In the genomic region with DNA sequence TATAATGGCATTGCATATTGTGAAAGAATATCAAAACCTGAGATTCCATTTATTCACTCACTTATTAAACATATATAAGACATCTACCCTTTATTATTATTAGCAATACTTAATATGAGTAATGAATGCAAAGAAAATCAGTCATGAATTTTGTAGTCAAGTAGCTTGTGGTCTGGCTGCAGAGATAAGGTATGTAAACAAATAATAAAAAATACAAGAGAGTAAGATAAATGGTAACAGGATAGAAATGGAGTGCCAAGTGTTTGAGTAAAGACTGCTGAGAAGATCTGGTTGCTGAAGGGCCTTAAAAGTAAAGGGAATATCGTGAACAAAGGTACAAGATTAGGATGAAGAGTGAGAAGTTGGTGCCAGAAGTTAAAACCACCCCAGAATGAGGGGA, we compare ENCODE assay signal across 20 cellular contexts. TPM values are rescaled to one million over a fixed set of nuclear protein-coding genes. Genes with fewer than 3 reads are reported as not detected.
DNase-seq lines count a peak whose midpoint lies in the region; ATAC-seq and TF ChIP-seq lines count a peak whose summit lies in the region.
"Had no signal": no experiment of that assay in that cellular context is flagged by ENCODE, and none has a peak within 500 bp of the region (broad histone marks: within the 10 kb centered on the region; RNA-seq: fewer than 3 reads in every experiment).

No MANE protein-coding gene starts in this region.

- H3K27ac ChIP-seq in VCaP: peak overlapping the region; percentile 57
- H3K27ac ChIP-seq: 22Rv1, A549, C4-2B, GM23248 had no signal

- ATAC-seq in HG02763 (IDR thresholded peaks at IDR 0.05; ENCODE audit: unreplicated experiment) (no peak), GM19397 (IDR thresholded peaks at IDR 0.05; ENCODE audit: unreplicated experiment) (no peak)
- ATAC-seq: GM12878 had no signal

- H3K4me3 ChIP-seq in fibroblast of villous mesenchyme (ENCODE audit: low read depth, low read length): no peak overlapping the region
- H3K4me3 ChIP-seq: A549, GM12878, GM23248, HAP-1 had no signal

- peak; percentile 15 for DNase-seq in NCI-H2029 treated with DMSO at 0.1 percent for 48 hours (lab: John Stamatoyannopoulos, UW)
- no peak for DNase-seq in NCI-H2029 (lab: John Stamatoyannopoulos, UW)
- peak; percentile 72 for DNase-seq in fibroblast of villous mesenchyme (ENCODE audit: low read depth)
- DNase-seq in NCI-H2107 treated with DMSO at 0.1 percent for 48 hours (lab: John Stamatoyannopoulos, UW; ENCODE audit: unreplicated experiment): no peak
- DNase-seq: AML-193; Caco-2; CD4-positive, alpha-beta T cell; DMS153; DND-41; EL; IMR-90 had no signal

- TF ChIP-seq CTCF in VCaP (conservative IDR thresholded peaks at IDR 0.05) (no peak), fibroblast of villous mesenchyme (IDR thresholded peaks at IDR 0.05; ENCODE audit: insufficient read depth, low read depth, low read length) (no peak)

RNA-seq across cellular contexts. Expression of a gene that starts 18.4 kb away (rescaled TPM):
- total RNA-seq in fibroblast of villous mesenchyme: 29.6 and 41.5 TPM in 2 replicates

Comparison
In these comparisons a context has a peak if more than half of its experiments do, and no peak if none do; other contexts are left out.
1. DNase-seq: peak in NCI-H2029 treated with DMSO at 0.1 percent for 48 hours (single experiment) and fibroblast of villous mesenchyme (single experiment); none in NCI-H2029 (single experiment) and NCI-H2107 treated with DMSO at 0.1 percent for 48 hours (single experiment).